17 cellular contexts compared by ENCODE assay signal in genomic region chr11:131441398-131441797, GRCh38.
"Had no signal": no experiment of that assay in that cellular context is flagged by ENCODE, and none has a peak within 500 bp of the region (broad histone marks: within the 10 kb centered on the region; RNA-seq: fewer than 3 reads in every experiment).

No MANE protein-coding gene starts in this region.

- DNase-seq: activated CD4-positive, alpha-beta memory T cell treated with anti-CD3 and anti-CD28 coated beads, Interleukin-2, amount 10 ng/mL, durations not matched to agents 7 days and 5 days; activated CD4-positive, alpha-beta T cell treated with anti-CD3 and anti-CD28 coated beads, Interleukin-2, amount 10 ng/mL, durations not matched to agents 7 days and 5 days; activated CD4-positive, CD25-positive, alpha-beta regulatory T cell; activated gamma-delta T cell; activated naive CD4-positive, alpha-beta T cell treated with anti-CD3 and anti-CD28 coated beads for 36 hours; activated T-cell treated with anti-CD3 and anti-CD28 coated beads for 4 hours; activated T-cell treated with anti-CD3 and anti-CD28 coated beads, Interleukin-2, amount 50 U/mL, for 48 hours; KG1; NCI-H1048; NCI-H1930; NCI-H2171; NCI-H226; NCI-H748 treated with DMSO at 0.1 percent for 48 hours; SIG-M5; T-helper 17 cell; T-helper 9 cell had no signal

- ATAC-seq: activated T-helper 17 cell treated with anti-CD3 and anti-CD28 coated beads, Interleukin-2, amount 50 U/mL, for 72 hours; T-helper 17 cell had no signal
